ENCODE assay signal across 36 cellular contexts in the genomic region with DNA sequence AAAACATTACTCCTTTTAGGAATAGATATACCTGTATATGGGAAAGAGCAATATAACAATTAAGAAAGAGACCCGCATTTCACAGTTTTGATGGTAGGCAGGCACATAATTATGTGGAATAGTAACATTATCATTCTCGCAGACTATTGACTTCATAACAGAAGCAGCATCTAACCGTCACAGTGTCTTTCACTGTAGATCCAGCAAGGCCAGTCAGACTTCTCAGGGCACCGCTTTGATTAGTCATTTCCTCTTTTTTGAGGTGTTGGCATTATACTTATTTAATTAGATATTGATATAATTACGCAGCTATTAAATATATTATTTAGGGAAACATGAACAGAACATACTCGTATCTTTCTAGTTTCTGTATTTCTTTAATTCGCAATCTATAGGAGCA.
"Had no signal": no experiment of that assay in that cellular context is flagged by ENCODE, and none has a peak within 500 bp of the region (broad histone marks: within the 10 kb centered on the region; RNA-seq: fewer than 3 reads in every experiment).

No MANE protein-coding gene starts in this region.

- H3K27me3 ChIP-seq: MG63 had no signal

- DNase-seq: Karpas-422, Kasumi-1, MG63, MM.1S, MV-4-11, NCI-H1048, NCI-H1092, NCI-H1092 treated with DMSO at 0.1 percent for 48 hours, NCI-H1105, NCI-H1105 treated with DMSO at 0.1 percent for 48 hours, NCI-H1417, NCI-H1417 treated with DMSO at 0.1 percent for 48 hours, NCI-H1436, NCI-H1436 treated with DMSO at 0.1 percent for 48 hours, NCI-H146, NCI-H1694, NCI-H1694 treated with DMSO at 0.1 percent for 48 hours, NCI-H187, NCI-H187 treated with DMSO at 0.1 percent for 48 hours, NCI-H1930, NCI-H2029, NCI-H2029 treated with DMSO at 0.1 percent for 48 hours, NCI-H2081, NCI-H2081 treated with DMSO at 0.1 percent for 48 hours, NCI-H2107, NCI-H2171, NCI-H2171 treated with DMSO at 0.1 percent for 48 hours, NCI-H2227 treated with DMSO at 0.1 percent for 48 hours, NCI-H226, NCI-H345, NCI-H446, NCI-H446 treated with DMSO at 0.1 percent for 48 hours, NCI-H510A, NCI-H510A treated with DMSO at 0.1 percent for 48 hours, NCI-H524, NCI-H524 treated with DMSO at 0.1 percent for 48 hours had no signal

- H3K9me3 ChIP-seq: MG63 had no signal

- H3K4me3 ChIP-seq: MG63 had no signal
